In genomic region chr7:87364246-87364645, GRCh38 we compare ENCODE assay signal across 22 cellular contexts. TPM values are rescaled to one million over a fixed set of nuclear protein-coding genes. Genes with fewer than 3 reads are reported as not detected.
DNase-seq lines count a peak whose midpoint lies in the region; ATAC-seq, FAIRE-seq and TF ChIP-seq lines count a peak whose summit lies in the region.
"Had no signal": no experiment of that assay in that cellular context is flagged by ENCODE, and none has a peak within 500 bp of the region (broad histone marks: within the 10 kb centered on the region; RNA-seq: fewer than 3 reads in every experiment).

No MANE protein-coding gene starts in this region.

- POLR2A ChIA-PET in K562 (lab: Yijun Ruan, JAX) (no interaction called here), HepG2 (lab: Yijun Ruan, JAX) (no interaction called here)

- CTCF ChIA-PET in K562 (lab: Yijun Ruan, JAX; ENCODE audit: low intra/inter-chr PET ratio) = no interaction called here
- CTCF ChIA-PET in HepG2 (lab: Yijun Ruan, JAX; ENCODE audit: low intra/inter-chr PET ratio, low total read pairs) = no interaction called here

- TF ChIP-seq RAD21 in K562 (CRISPR knock-in tag; conservative IDR thresholded peaks at IDR 0.05 in 1 of 2, IDR thresholded peaks at IDR 0.05 in 1 of 2) (no peak), HepG2 (CRISPR knock-in tag; IDR thresholded peaks at IDR 0.05) (no peak)

- no peak overlapping the region for H3K27ac ChIP-seq in K562 (ENCODE audit: extremely low read depth, low read depth, low read length)
- peak overlapping the region; percentile 6 for H3K27ac ChIP-seq in HepG2 (ENCODE audit: extremely low read length, insufficient read depth, low read length)
- H3K27ac ChIP-seq in right lobe of liver = no peak overlapping the region
- H3K27ac ChIP-seq: 22Rv1; A549; BLaER1 treated with 17β-estradiol and CSF1 and Interleukin-3, amounts not matched to agents 10 nM and 100 nM; C4-2B had no signal

- no peaks in the 10 kb centered on the region for H3K9me3 Mint-ChIP-seq in immature natural killer cell
- H3K9me3 Mint-ChIP-seq: CD4-positive, alpha-beta T cell; CD8-positive, alpha-beta T cell had no signal

- no peaks in the 10 kb centered on the region for H3K79me2 ChIP-seq in K562 (ENCODE audit: control insufficient read depth, insufficient read depth, low read length)
- H3K79me2 ChIP-seq in HepG2 (ENCODE audit: insufficient read depth, low read length) = no peaks in the 10 kb centered on the region

- FAIRE-seq in K562 (lab: Jason Lieb, UNC) = no peak
- no peak for FAIRE-seq in HepG2 (lab: Jason Lieb, UNC)
- FAIRE-seq: A549, D721Med, G401.6, GM12891, GM19239 had no signal

- TF ChIP-seq CTCF in K562 (IDR thresholded peaks at IDR 0.05 in 2 of 3, conservative IDR thresholded peaks at IDR 0.05 in 1 of 3; ENCODE audit: insufficient read depth in 2 of 3, low read depth in 1 of 3, low read length in 3 of 3) (no peak), HepG2 (CRISPR knock-in tag; IDR thresholded peaks at IDR 0.05) (no peak), right lobe of liver (IDR thresholded peaks at IDR 0.05) (no peak)

- ATAC-seq in K562 (no peak), HepG2 (peak; percentile 61), right lobe of liver (peak; percentile 55 to 81 (median 70)), HG02610 (IDR thresholded peaks at IDR 0.05; ENCODE audit: unreplicated experiment) (no peak)
- ATAC-seq: A549; CD8-positive, alpha-beta T cell had no signal

- H3K4me1 ChIP-seq in K562 (replicated peaks in 1 of 2; ENCODE audit: control insufficient read depth in 2 of 2, insufficient read depth in 2 of 2, low read length in 2 of 2) (peaks cover 0 to 7% of the 10 kb centered on the region in 2 experiments; a peak in 3 of 5 replicates), HepG2 (ENCODE audit: insufficient read depth, low read length) (peaks cover 20% of the 10 kb centered on the region), right lobe of liver (peaks cover 0 to 17% (median 0%) of the 10 kb centered on the region in 4 donors)
- H3K4me1 ChIP-seq: A549; BLaER1 treated with 17β-estradiol and CSF1 and Interleukin-3, amounts not matched to agents 10 nM and 100 nM; Caco-2 had no signal

- H3K27me3 ChIP-seq in K562 (ENCODE audit: control insufficient read depth in 2 of 2, insufficient read depth in 2 of 2, low read length in 2 of 2) (no peaks in the 10 kb centered on the region), HepG2 (ENCODE audit: control insufficient read depth in 1 of 2, insufficient read depth in 2 of 2, low read length in 2 of 2) (no peaks in the 10 kb centered on the region), right lobe of liver (no peaks in the 10 kb centered on the region)
- H3K27me3 ChIP-seq: BLaER1 treated with 17β-estradiol and CSF1 and Interleukin-3, amounts not matched to agents 10 nM and 100 nM had no signal

- H3K4me3 Mint-ChIP-seq in immature natural killer cell = no peak overlapping the region
- H3K4me3 Mint-ChIP-seq: B cell; CD4-positive, alpha-beta T cell; CD8-positive, alpha-beta T cell had no signal

- H3K4me1 Mint-ChIP-seq in immature natural killer cell = peaks cover 0 to 4% of the 10 kb centered on the region in 2 donors

- H3K27ac Mint-ChIP-seq in immature natural killer cell = no peak overlapping the region
- H3K27ac Mint-ChIP-seq: B cell; CD4-positive, alpha-beta T cell; CD8-positive, alpha-beta T cell had no signal

- H3K9me3 ChIP-seq in K562 (replicated peaks; ENCODE audit: control insufficient read depth, insufficient read depth, low read depth, low read length) = no peaks in the 10 kb centered on the region
- H3K9me3 ChIP-seq in HepG2 (ENCODE audit: low read length) = no peaks in the 10 kb centered on the region
- no peaks in the 10 kb centered on the region for H3K9me3 ChIP-seq in right lobe of liver
- H3K9me3 ChIP-seq: A549; BLaER1 treated with 17β-estradiol and CSF1 and Interleukin-3, amounts not matched to agents 10 nM and 100 nM; Caco-2 had no signal

- DNase-seq in K562 (ENCODE audit: extremely low read depth in 1 of 4, low spot score in 3 of 4) (no peak), HepG2 (ENCODE audit: low spot score) (peak; percentile 10), right lobe of liver (no peak), immature natural killer cell (no peak), hepatic stellate cell (ENCODE audit: low spot score) (no peak)
- DNase-seq: AML-193; Caco-2; Calu3; CD4-positive, alpha-beta T cell; CD8-positive, alpha-beta T cell; DMS79 treated with DMSO at 0.1 percent for 48 hours; GF-D8 had no signal

- BruUV-seq in K562 (replicated peaks; lab: Mats Ljungman, UMichigan) (no TSS peak), HepG2 (replicated peaks; lab: Mats Ljungman, UMichigan) (no TSS peak)

- intact Hi-C loops in K562 (cut with micrococcal nuclease) = no loop called here
- intact Hi-C loops in HepG2 (cut with micrococcal nuclease; ENCODE audit: unreplicated experiment) = no loop called here
- intact Hi-C loops in right lobe of liver (cut with DNase I) = no loop called here

- H3K9me1 ChIP-seq in K562 (ENCODE audit: control insufficient read depth, insufficient read depth, low read length) = no peaks in the 10 kb centered on the region

- no peaks in the 10 kb centered on the region for H4K20me1 ChIP-seq in K562 (replicated peaks; ENCODE audit: control insufficient read depth, insufficient read depth, low read length)
- no peaks in the 10 kb centered on the region for H4K20me1 ChIP-seq in HepG2 (ENCODE audit: insufficient read depth, low read length)
- H4K20me1 ChIP-seq: BLaER1 treated with 17β-estradiol and CSF1 and Interleukin-3, amounts not matched to agents 10 nM and 100 nM had no signal

- H3K36me3 ChIP-seq in K562 (ENCODE audit: control insufficient read depth, insufficient read depth, low read length) = no peaks in the 10 kb centered on the region
- H3K36me3 ChIP-seq in HepG2 (replicated peaks in 1 of 2; ENCODE audit: control insufficient read depth in 1 of 2, insufficient read depth in 2 of 2, low read length in 2 of 2) = peaks cover 0 to 2% of the 10 kb centered on the region in 2 experiments; a peak in 3 of 5 replicates
- peaks cover 0 to 3% (median 1%) of the 10 kb centered on the region in 4 donors for H3K36me3 ChIP-seq in right lobe of liver

- in situ Hi-C loops in K562 (cut with MboI) (no loop called here), HepG2 (cut with HindIII; ENCODE audit: extremely low pct_ligation_motif_present, low pct_unique_long_range_greater_than_20kb) (no loop called here)

- H2AFZ ChIP-seq in K562 (ENCODE audit: low read depth, low read length) = no peak overlapping the region
- H2AFZ ChIP-seq in HepG2 (ENCODE audit: low read length) = no peak overlapping the region

- peaks cover 0 to 7% (median 6%) of the 10 kb centered on the region in 3 donors for H3K36me3 Mint-ChIP-seq in immature natural killer cell

- H3K9ac ChIP-seq in K562 (ENCODE audit: insufficient read depth in 1 of 2, low read depth in 2 of 2, low read length in 2 of 2) (no peak overlapping the region), HepG2 (ENCODE audit: insufficient read depth, low read depth, low read length) (no peak overlapping the region)
- H3K9ac ChIP-seq: BLaER1 treated with 17β-estradiol and CSF1 and Interleukin-3, amounts not matched to agents 10 nM and 100 nM had no signal

- TF ChIP-seq EP300 in K562 (IDR thresholded peaks at IDR 0.05; ENCODE audit: low read length) (no peak), HepG2 (IDR thresholded peaks at IDR 0.05; ENCODE audit: low read depth in 2 of 2, low read length in 2 of 2) (peak in 1 of 2 experiments; percentile 8; a peak in 1 of 4 replicates), HepG2 (CRISPR knock-in tag; IDR thresholded peaks at IDR 0.05; ENCODE audit: borderline replicate concordance) (no peak)

- H3K27me3 Mint-ChIP-seq in immature natural killer cell (ENCODE audit: low read depth in 3 of 3) = no peaks in the 10 kb centered on the region
- H3K27me3 Mint-ChIP-seq: B cell; CD4-positive, alpha-beta T cell had no signal

- no peak for TF ChIP-seq POLR2A in K562 (conservative IDR thresholded peaks at IDR 0.05)
- TF ChIP-seq POLR2A in HepG2 (IDR thresholded peaks at IDR 0.05; ENCODE audit: insufficient read depth in 1 of 2, low read depth in 2 of 2, low read length in 2 of 2) = no peak
- TF ChIP-seq POLR2A in right lobe of liver (IDR thresholded peaks at IDR 0.05) = no peak

- H3K4me2 ChIP-seq in K562 (ENCODE audit: insufficient read depth, low read length) = no peak overlapping the region
- H3K4me2 ChIP-seq in HepG2 (ENCODE audit: low read depth, low read length) = no peak overlapping the region
- H3K4me2 ChIP-seq: A549; BLaER1 treated with 17β-estradiol and CSF1 and Interleukin-3, amounts not matched to agents 10 nM and 100 nM had no signal

- H3K4me3 ChIP-seq in K562 = no peak overlapping the region
- no peak overlapping the region for H3K4me3 ChIP-seq in HepG2 (replicated peaks in 1 of 3; ENCODE audit: insufficient read depth in 1 of 3, low read depth in 2 of 3, low read length in 3 of 3)
- H3K4me3 ChIP-seq in right lobe of liver = no peak overlapping the region
- H3K4me3 ChIP-seq: A549; BLaER1 treated with 17β-estradiol and CSF1 and Interleukin-3, amounts not matched to agents 10 nM and 100 nM had no signal

RNA-seq across cellular contexts. Expression of gene CROT, which starts 18.8 kb away (rescaled TPM):
- total RNA-seq in K562 (2011; cell fraction: chromatin; rRNA removed; ENCODE audit: low replicate concordance) = 2.8 and 14.6 TPM in 2 replicates
- 1.2 and 1.3 TPM in 2 replicates for total RNA-seq in K562 (2011; cell fraction: nucleolus; rRNA removed)
- total RNA-seq in K562 (2011; cell fraction: nucleoplasm; rRNA removed) = 4.0 and 6.9 TPM in 2 replicates
- 2.6 and 2.7 TPM in 2 replicates for total RNA-seq in K562 (2014; rRNA removed)
- 7.5 and 8.1 TPM in 2 replicates for total RNA-seq in K562 (2014; rRNA removed; fragmentation: Illumina TruSeq; extraction: Trizol)
- 6.1 and 6.8 TPM in 2 replicates for total RNA-seq in K562 (2015; rRNA removed; fragmentation: Illumina TruSeq; extraction: Trizol)
- 4.8 and 5.1 TPM in 2 replicates for total RNA-seq in K562 (2021)
- polyA plus RNA-seq in K562 (2011; rRNA removed) = 0.07 and 2.5 TPM in 2 replicates
- polyA plus RNA-seq in K562 (2011; cell fraction: cytosol; rRNA removed) = 0.33 TPM in 1 of 2 replicates, not detected in the other
- 0.15 and 1.7 TPM in 2 replicates for polyA plus RNA-seq in K562 (2011; cell fraction: nucleus; rRNA removed)
- 5.0 and 5.5 TPM in 2 replicates for polyA plus RNA-seq in K562 (2012)
- 4.2 and 6.5 TPM in 2 replicates for polyA plus RNA-seq in K562 (2014; fragmentation: Illumina TruSeq; extraction: Trizol)
- 1 to 10 TPM; 4.0 to 4.5 TPM for polyA plus RNA-seq in K562 (2014; fragmentation: Nextera tagmentation; extraction: Ambion mirVana)
- 3.7 and 6.8 TPM in 2 replicates for polyA plus RNA-seq in K562 (2014; rRNA removed)
- 0.30 and 2.8 TPM in 2 replicates for polyA minus RNA-seq in K562 (2011; rRNA and poly(A)+ RNA removed)
- 0.67 TPM in 1 of 2 replicates, not detected in the other for polyA minus RNA-seq in K562 (2011; cell fraction: cytosol; rRNA and poly(A)+ RNA removed)
- 0.56 and 3.8 TPM in 2 replicates for polyA minus RNA-seq in K562 (2011; cell fraction: nucleus; rRNA and poly(A)+ RNA removed)
- total RNA-seq in HepG2 (2016; rRNA removed; fragmentation: Illumina TruSeq; extraction: Trizol) = 11.9 and 13.7 TPM in 2 replicates
- total RNA-seq in HepG2 (2016; cell fraction: cytosol; rRNA removed; fragmentation: Illumina TruSeq; extraction: Trizol; ENCODE audit: low read depth) = 3.6 TPM in 2 replicates
- total RNA-seq in HepG2 (2016; cell fraction: insoluble cytoplasmic fraction; rRNA removed; fragmentation: Illumina TruSeq; extraction: Trizol) = 13.1 and 15.2 TPM in 2 replicates
- 3.4 and 3.9 TPM in 2 replicates for total RNA-seq in HepG2 (2016; cell fraction: membrane; rRNA removed; fragmentation: Illumina TruSeq; extraction: Trizol)
- total RNA-seq in HepG2 (2016; cell fraction: nucleus; rRNA removed; fragmentation: Illumina TruSeq; extraction: Trizol) = 30.2 and 37.3 TPM in 2 replicates
- polyA plus RNA-seq in HepG2 (2011; rRNA removed) = 4.9 and 5.0 TPM in 2 replicates
- 1.3 and 2.5 TPM in 2 replicates for polyA plus RNA-seq in HepG2 (2011; cell fraction: cytosol; rRNA removed)
- 6.4 and 9.5 TPM in 2 replicates for polyA plus RNA-seq in HepG2 (2011; cell fraction: nucleus; rRNA removed)
- polyA plus RNA-seq in HepG2 (2012) = 8.0 and 8.7 TPM in 2 replicates
- polyA plus RNA-seq in HepG2 (2016; cell fraction: cytosol; fragmentation: Illumina TruSeq; extraction: Trizol; ENCODE audit: low read depth) = 0.86 and 1.3 TPM in 2 replicates
- 9.4 and 10.2 TPM in 2 replicates for polyA plus RNA-seq in HepG2 (2016; cell fraction: insoluble cytoplasmic fraction; fragmentation: Illumina TruSeq; extraction: Trizol; ENCODE audit: low read depth)
- 1.5 and 2.3 TPM in 2 replicates for polyA plus RNA-seq in HepG2 (2016; cell fraction: membrane; fragmentation: Illumina TruSeq; extraction: Trizol; ENCODE audit: low read depth)
- polyA plus RNA-seq in HepG2 (2016; cell fraction: nucleus; fragmentation: Illumina TruSeq; extraction: Trizol; ENCODE audit: insufficient read depth, low read depth) = 37.0 and 41.3 TPM in 2 replicates
- polyA minus RNA-seq in HepG2 (2011; rRNA and poly(A)+ RNA removed; ENCODE audit: low replicate concordance) = 0.89 and 2.0 TPM in 2 replicates
- 1.2 and 1.9 TPM in 2 replicates for polyA minus RNA-seq in HepG2 (2011; cell fraction: cytosol; rRNA and poly(A)+ RNA removed)
- 43.9 and 44.2 TPM in 2 replicates for polyA minus RNA-seq in HepG2 (2011; cell fraction: nucleus; rRNA and poly(A)+ RNA removed)
- total RNA-seq in right lobe of liver = 10 to 100 TPM; 11.5 to 24.7 (median 17.3) TPM
- polyA plus RNA-seq in immature natural killer cell = 10 to 100 TPM in 1 of 3 donors, 1 to 10 TPM in 2; 3.9 to 13.2 (median 7.5) TPM

Comparison
In these comparisons a context has a peak if more than half of its experiments do, and no peak if none do; other contexts are left out.
1. ATAC-seq: peak in HepG2 (single experiment) and right lobe of liver (4 of 4); none in K562 (single experiment) and HG02610 (single experiment).
2. Of the 241 proteins assayed by ChIP-seq in both HepG2 and K562: peak only in HepG2: ELF1, ESRRA, FOXA3, GATAD2A, NCOA2, THRA and 1 more; only in K562: CEBPB; in both: none; in neither: 231; mixed calls (peak in some experiments, not most) for 2.